Comparison of ENCODE assay signal across 8 cellular contexts in genomic region chr11:67584881-67585873, GRCh38. TPM values are rescaled to one million over a fixed set of nuclear protein-coding genes. Genes with fewer than 3 reads are reported as not detected.
DNase-seq lines count a peak whose midpoint lies in the region; ATAC-seq and TF ChIP-seq lines count a peak whose summit lies in the region.

No MANE protein-coding gene starts in this region.

- H3K4me3 ChIP-seq in adrenal gland, result peak overlapping the region in 1 of 4 donors; percentile 80
- peak overlapping the region in 2 of 4 donors; percentile 85 to 88 for H3K4me3 ChIP-seq in transverse colon

- H3K4me1 ChIP-seq in adrenal gland (replicated peaks in 1 of 2), result peaks cover 4 to 10% of the 10 kb centered on the region in 2 donors
- H3K4me1 ChIP-seq in transverse colon, result peaks cover 8 to 38% (median 22%) of the 10 kb centered on the region in 4 donors

- no peak for TF ChIP-seq EP300 in transverse colon (IDR thresholded peaks at IDR 0.05; ENCODE audit: low read depth)

- 91 to 97% (median 91%) methylated on average over 14 to 21 of the region's 21 CpGs for WGBS in adrenal gland, 4 donors
- WGBS in transverse colon (ENCODE audit: low coverage in 1 of 2), 2 donors, result 86 to 88% methylated on average over 8 to 21 of the region's 21 CpGs

- in situ Hi-C loops in transverse colon (cut with MboI; ENCODE audit: low pct_ligation_motif_present in 1 of 4, low pct_unique_long_range_greater_than_20kb in 1 of 4, low sequenced_read_pairs in 3 of 4), result no loop called here

- peak overlapping the region; percentile 69 to 96 for H3K4me3 Mint-ChIP-seq in activated T-cell treated with anti-CD3 and anti-CD28 coated beads, Interleukin-2, amount 50 U/mL, for 72 hours

- DNase-seq in activated T-cell treated with anti-CD3 and anti-CD28 coated beads, Interleukin-2, amount 50 U/mL, for 72 hours, result no peak
- DNase-seq in activated T-cell treated with anti-CD3 and anti-CD28 coated beads, Interleukin-2, amount 50 U/mL, for 48 hours, result no peak
- peak in 2 of 7 donors; percentile 19 to 20 for DNase-seq in adrenal gland
- DNase-seq in left kidney (ENCODE audit: low read depth, low spot score), result peak; percentile 36
- no peak for DNase-seq in transverse colon
- no peak for DNase-seq in NCI-H345 (lab: John Stamatoyannopoulos, UW)
- DNase-seq in mesenteric fat pad (ENCODE audit: low spot score), result no peak

- peaks cover 45% of the 10 kb centered on the region for H3K4me1 Mint-ChIP-seq in activated T-cell treated with anti-CD3 and anti-CD28 coated beads, Interleukin-2, amount 50 U/mL, for 72 hours (ENCODE audit: low read depth)

- H3K27me3 ChIP-seq in adrenal gland, result no peaks in the 10 kb centered on the region
- H3K27me3 ChIP-seq in transverse colon, result no peaks in the 10 kb centered on the region

- TF ChIP-seq CTCF in adrenal gland (IDR thresholded peaks at IDR 0.05) (no peak), transverse colon (IDR thresholded peaks at IDR 0.05) (no peak)

- H3K9me3 ChIP-seq in adrenal gland (replicated peaks in 1 of 3) (no peaks in the 10 kb centered on the region), transverse colon (no peaks in the 10 kb centered on the region)

- intact Hi-C loops in adrenal gland (cut with DNase I), result no loop called here
- intact Hi-C loops in transverse colon (cut with DNase I; ENCODE audit: low total_unique reads), result loop anchor here (1.0 kb wide), 1 partner anchor 44 kb away; the partner anchor contains the start of gene NUDT8

- no peak overlapping the region for H3K27ac Mint-ChIP-seq in activated T-cell treated with anti-CD3 and anti-CD28 coated beads, Interleukin-2, amount 50 U/mL, for 72 hours

- H3K36me3 Mint-ChIP-seq in activated T-cell treated with anti-CD3 and anti-CD28 coated beads, Interleukin-2, amount 50 U/mL, for 72 hours (ENCODE audit: insufficient read depth in 2 of 2), result peaks cover 15 to 20% of the 10 kb centered on the region in 2 donors

- ATAC-seq in activated T-cell treated with anti-CD3 and anti-CD28 coated beads, Interleukin-2, amount 50 U/mL, for 72 hours (replicated peaks in 1 of 2), result no peak
- ATAC-seq in HG03469 (IDR thresholded peaks at IDR 0.05; ENCODE audit: unreplicated experiment), result no peak

- TF ChIP-seq POLR2A in adrenal gland (IDR thresholded peaks at IDR 0.05) (no peak), transverse colon (IDR thresholded peaks at IDR 0.05) (no peak)

- peaks cover 18% of the 10 kb centered on the region for H3K27me3 Mint-ChIP-seq in activated T-cell treated with anti-CD3 and anti-CD28 coated beads, Interleukin-2, amount 50 U/mL, for 72 hours (ENCODE audit: low read depth)

- peaks cover 1 to 8% of the 10 kb centered on the region in 2 donors for H3K9me3 Mint-ChIP-seq in activated T-cell treated with anti-CD3 and anti-CD28 coated beads, Interleukin-2, amount 50 U/mL, for 72 hours

- H3K36me3 ChIP-seq in adrenal gland (replicated peaks in 1 of 2), result peaks cover 0 to 8% of the 10 kb centered on the region in 2 donors
- no peaks in the 10 kb centered on the region for H3K36me3 ChIP-seq in transverse colon

- H3K27ac ChIP-seq in adrenal gland (peak overlapping the region in 4 of 5 donors; percentile 94 to 96 (median 95)), transverse colon (peak overlapping the region; percentile 99 to 100 (median 100))

RNA-seq across cellular contexts. Expression of gene GSTP1, which starts 1.6 kb away (rescaled TPM):
- total RNA-seq in activated T-cell treated with anti-CD3 and anti-CD28 coated beads, Interleukin-2, amount 50 U/mL, for 72 hours, result 100 to 1,000 TPM; 199 to 215 TPM
- total RNA-seq in adrenal gland, result 1,000 to 10,000 TPM in 1 of 8 donors, 100 to 1,000 TPM in 7; 332 to 1,325 (median 429) TPM
- 100 to 1,000 TPM; 267 to 762 (median 466) TPM for polyA plus RNA-seq in adrenal gland
- 100 to 1,000 TPM; 166 to 578 (median 537) TPM for total RNA-seq in transverse colon
- total RNA-seq in mesenteric fat pad, result 355 TPM

RNA-seq across cellular contexts. Expression of gene NDUFV1, which starts 21.6 kb away (rescaled TPM):
- total RNA-seq in activated T-cell treated with anti-CD3 and anti-CD28 coated beads, Interleukin-2, amount 50 U/mL, for 72 hours, result 100 to 1,000 TPM; 220 to 244 TPM
- 100 to 1,000 TPM; 176 to 439 (median 297) TPM for total RNA-seq in adrenal gland
- 100 to 1,000 TPM in 2 of 3 donors, 10 to 100 TPM in 1; 84.2 to 231 (median 227) TPM for polyA plus RNA-seq in adrenal gland
- total RNA-seq in transverse colon, result 100 to 1,000 TPM; 421 to 762 (median 554) TPM
- 147 TPM for total RNA-seq in mesenteric fat pad

RNA-seq across cellular contexts. Expression of gene NUDT8, which starts 44.6 kb away (rescaled TPM):
- total RNA-seq in activated T-cell treated with anti-CD3 and anti-CD28 coated beads, Interleukin-2, amount 50 U/mL, for 72 hours, result 10 to 100 TPM; 19.6 to 24.6 TPM
- total RNA-seq in adrenal gland (10 to 100 TPM in 2 of 8 donors, 1 to 10 TPM in 6; 2.4 to 40.6 (median 7.9) TPM), transverse colon (10 to 100 TPM; 21.3 to 68.5 (median 26.9) TPM), mesenteric fat pad (12.9 TPM)
- 10 to 100 TPM in 1 of 3 donors, 1 to 10 TPM in 2; 1.9 to 14.0 (median 8.0) TPM for polyA plus RNA-seq in adrenal gland

RNA-seq across cellular contexts. Expression of gene TBX10, which starts 54.4 kb away (rescaled TPM):
- not detected for total RNA-seq in activated T-cell treated with anti-CD3 and anti-CD28 coated beads, Interleukin-2, amount 50 U/mL, for 72 hours
- total RNA-seq in adrenal gland (not detected), transverse colon (10 to 100 TPM in 2 of 4 donors, 1 to 10 TPM in 1, not detected in 1; 1.3 to 16.5 (median 15.0) TPM), mesenteric fat pad (not detected)
- not detected for polyA plus RNA-seq in adrenal gland
